ENCODE assay signal across 8 cellular contexts in genomic region chr19:38975214-38975860, GRCh38. TPM values are rescaled to one million over a fixed set of nuclear protein-coding genes. Genes with fewer than 3 reads are reported as not detected.
A peak's percentile ranks its signal among the peaks of the same experiment; 100 is the strongest.
DNase-seq lines count a peak whose midpoint lies in the region; ATAC-seq, FAIRE-seq and TF ChIP-seq lines count a peak whose summit lies in the region.

Gene FBXO17 (minus strand): TSS chr19:38975742. CDS start chr19:38950319, 25,423 bp downstream.

- H3K27me3 ChIP-seq in ascending aorta (no peaks in the 10 kb centered on the region), pancreas (no peaks in the 10 kb centered on the region)

- DNase-seq in activated naive CD4-positive, alpha-beta T cell treated with anti-CD3 and anti-CD28 coated beads, Interleukin-2, amount 50 U/mL, for 16 hours: no peak
- DNase-seq in ascending aorta (ENCODE audit: low spot score in 2 of 2) (peak in 1 of 2 donors; percentile 75), left ventricle myocardium superior (peak; percentile 71), pancreas (peak; percentile 43 to 81 (median 56)), NCI-H524 (lab: John Stamatoyannopoulos, UW) (no peak), DMS53 (lab: John Stamatoyannopoulos, UW) (no peak)

- H3K9me3 Mint-ChIP-seq in activated naive CD4-positive, alpha-beta T cell treated with anti-CD3 and anti-CD28 coated beads, Interleukin-2, amount 50 U/mL, for 24 hours: no peaks in the 10 kb centered on the region

- 0 to 1% methylated on average over 43 to 63 of the region's 63 CpGs for WGBS in pancreas, 2 donors

- intact Hi-C loops in ascending aorta (cut with DNase I): loop anchor here (2.0 to 5.0 kb wide), 3 partner anchors 45 to 367 kb away; partner anchors contain the start of genes MRPS12, SAMD4B and SARS2
- intact Hi-C loops in left ventricle myocardium superior (cut with micrococcal nuclease): no loop called here
- intact Hi-C loops in pancreas (cut with DNase I): no loop called here

- ATAC-seq in left ventricle myocardium superior (peak; percentile 93), pancreas (peak; percentile 71 to 83 (median 80)), GM21717 (IDR thresholded peaks at IDR 0.05; ENCODE audit: unreplicated experiment) (no peak)

- H3K4me3 ChIP-seq in ascending aorta (peak within 1 kb of the TSS; percentile 75 to 88), pancreas (peak within 1 kb of the TSS; percentile 55 to 80 (median 62))

- H3K9me3 ChIP-seq in ascending aorta: no peaks in the 10 kb centered on the region
- H3K9me3 ChIP-seq in pancreas: no peaks in the 10 kb centered on the region

- FAIRE-seq in pancreas (lab: Jason Lieb, UNC): no peak

- TF ChIP-seq CTCF in ascending aorta (IDR thresholded peaks at IDR 0.05): no peak
- TF ChIP-seq CTCF in pancreas (IDR thresholded peaks at IDR 0.05): no peak

- H3K27me3 Mint-ChIP-seq in activated naive CD4-positive, alpha-beta T cell treated with anti-CD3 and anti-CD28 coated beads, Interleukin-2, amount 50 U/mL, for 24 hours: peaks cover 21% of the 10 kb centered on the region

- H3K27ac Mint-ChIP-seq in activated naive CD4-positive, alpha-beta T cell treated with anti-CD3 and anti-CD28 coated beads, Interleukin-2, amount 50 U/mL, for 24 hours: no peak within 1 kb of the TSS

- peaks cover 0 to 11% of the 10 kb centered on the region in 2 donors for H3K4me1 ChIP-seq in ascending aorta
- H3K4me1 ChIP-seq in pancreas: peaks cover 4 to 21% (median 12%) of the 10 kb centered on the region in 3 donors

- peaks cover 2% of the 10 kb centered on the region for H3K36me3 Mint-ChIP-seq in activated naive CD4-positive, alpha-beta T cell treated with anti-CD3 and anti-CD28 coated beads, Interleukin-2, amount 50 U/mL, for 24 hours

- peaks cover 17% of the 10 kb centered on the region for H3K4me1 Mint-ChIP-seq in activated naive CD4-positive, alpha-beta T cell treated with anti-CD3 and anti-CD28 coated beads, Interleukin-2, amount 50 U/mL, for 24 hours

- H3K36me3 ChIP-seq in ascending aorta (no peaks in the 10 kb centered on the region), pancreas (no peaks in the 10 kb centered on the region)

- peak within 1 kb of the TSS; percentile 60 for H3K4me3 Mint-ChIP-seq in activated naive CD4-positive, alpha-beta T cell treated with anti-CD3 and anti-CD28 coated beads, Interleukin-2, amount 50 U/mL, for 24 hours

- H3K27ac ChIP-seq in ascending aorta (peak within 1 kb of the TSS; percentile 91 to 94), pancreas (peak within 1 kb of the TSS; percentile 64 to 90 (median 76))

RNA-seq across cellular contexts. Expression of gene FBXO17, which starts in this region (rescaled TPM):
- total RNA-seq in ascending aorta (47.4 TPM), left ventricle myocardium superior (1.7 TPM), pancreas (10 to 100 TPM in 1 of 6 donors, 1 to 10 TPM in 5; 5.8 to 10.1 (median 7.4) TPM)
- 10 to 100 TPM; 11.8 to 13.8 TPM for polyA plus RNA-seq in pancreas

Comparison
In these comparisons a context has a peak if more than half of its experiments do, and no peak if none do; other contexts are left out.
1. DNase-seq: peak in left ventricle myocardium superior (single experiment) and pancreas (6 of 6); none in activated naive CD4-positive, alpha-beta T cell treated with anti-CD3 and anti-CD28 coated beads, Interleukin-2, amount 50 U/mL, for 16 hours (single experiment), NCI-H524 (0 of 2) and DMS53 (single experiment).